In genomic region chrX:16970977-16971376, GRCh38 we compare ENCODE assay signal across 17 cellular contexts. TPM values are rescaled to one million over a fixed set of nuclear protein-coding genes. Genes with fewer than 3 reads are reported as not detected.
A peak's percentile ranks its signal among the peaks of the same experiment; 100 is the strongest.
DNase-seq lines count a peak whose midpoint lies in the region; ATAC-seq and TF ChIP-seq lines count a peak whose summit lies in the region.
"Had no signal": no experiment of that assay in that cellular context is flagged by ENCODE, and none has a peak within 500 bp of the region (broad histone marks: within the 10 kb centered on the region; RNA-seq: fewer than 3 reads in every experiment).

No MANE protein-coding gene starts in this region.

- 58 to 77% (median 66%) methylated on average over 5 of the region's 5 CpGs for WGBS in heart left ventricle, 4 donors

- H3K4me3 Mint-ChIP-seq in activated T-helper 17 cell treated with anti-CD3 and anti-CD28 coated beads, Interleukin-2, amount 50 U/mL, for 72 hours = no peak overlapping the region
- H3K4me3 Mint-ChIP-seq: GM23338, type B pancreatic cell had no signal

- H3K4me3 ChIP-seq in ACC112 (ENCODE audit: low read depth, low read length) (no peak overlapping the region), heart left ventricle (no peak overlapping the region)
- H3K4me3 ChIP-seq: gastrocnemius medialis, GM23338, prostate gland had no signal

- H3K27ac ChIP-seq in ACC112 (ENCODE audit: low read depth, low read length) (peak overlapping the region; percentile 62), heart left ventricle (no peak overlapping the region)
- H3K27ac ChIP-seq: gastrocnemius medialis, prostate gland had no signal

- peak; percentile 23 for ATAC-seq in activated T-helper 17 cell treated with anti-CD3 and anti-CD28 coated beads, Interleukin-2, amount 50 U/mL, for 72 hours (replicated peaks)
- no peak for ATAC-seq in heart left ventricle
- no peak for ATAC-seq in GM21423 (IDR thresholded peaks at IDR 0.05; ENCODE audit: unreplicated experiment)
- ATAC-seq: gastrocnemius medialis, GM23338 had no signal

- no peak for TF ChIP-seq POLR2A in heart left ventricle (IDR thresholded peaks at IDR 0.05)

- no peaks in the 10 kb centered on the region for H3K9me3 Mint-ChIP-seq in activated T-helper 17 cell treated with anti-CD3 and anti-CD28 coated beads, Interleukin-2, amount 50 U/mL, for 72 hours
- H3K9me3 Mint-ChIP-seq: type B pancreatic cell had no signal

- peaks cover 7% of the 10 kb centered on the region for H3K4me1 Mint-ChIP-seq in activated T-helper 17 cell treated with anti-CD3 and anti-CD28 coated beads, Interleukin-2, amount 50 U/mL, for 72 hours
- H3K4me1 Mint-ChIP-seq: GM23338 had no signal

- no peak for TF ChIP-seq CTCF in heart left ventricle (IDR thresholded peaks at IDR 0.05)

- H3K27ac Mint-ChIP-seq in activated T-helper 17 cell treated with anti-CD3 and anti-CD28 coated beads, Interleukin-2, amount 50 U/mL, for 72 hours = no peak overlapping the region
- H3K27ac Mint-ChIP-seq: GM23338, type B pancreatic cell had no signal

- peaks cover 19% of the 10 kb centered on the region for H3K4me1 ChIP-seq in ACC112 (ENCODE audit: control insufficient read depth, insufficient read depth, low read length, unreplicated experiment)
- H3K4me1 ChIP-seq in heart left ventricle = no peaks in the 10 kb centered on the region
- H3K4me1 ChIP-seq: gastrocnemius medialis, prostate gland had no signal

- H3K36me3 Mint-ChIP-seq in activated T-helper 17 cell treated with anti-CD3 and anti-CD28 coated beads, Interleukin-2, amount 50 U/mL, for 72 hours (ENCODE audit: low read depth) = no peaks in the 10 kb centered on the region
- H3K36me3 Mint-ChIP-seq: type B pancreatic cell had no signal

- no peaks in the 10 kb centered on the region for H3K36me3 ChIP-seq in ACC112 (ENCODE audit: insufficient read depth, low read length)
- H3K36me3 ChIP-seq in heart left ventricle = no peaks in the 10 kb centered on the region
- H3K36me3 ChIP-seq: gastrocnemius medialis, prostate gland had no signal

- peaks cover 7% of the 10 kb centered on the region for H3K27me3 Mint-ChIP-seq in activated T-helper 17 cell treated with anti-CD3 and anti-CD28 coated beads, Interleukin-2, amount 50 U/mL, for 72 hours

- H3K27me3 ChIP-seq in ACC112 (ENCODE audit: insufficient read depth, low read length) (no peaks in the 10 kb centered on the region), heart left ventricle (peaks cover 0 to 11% (median 0%) of the 10 kb centered on the region in 9 donors)
- H3K27me3 ChIP-seq: gastrocnemius medialis had no signal

- intact Hi-C loops in heart left ventricle (cut with DNase I) = no loop called here

- H3K9me3 ChIP-seq in heart left ventricle = no peaks in the 10 kb centered on the region
- H3K9me3 ChIP-seq: gastrocnemius medialis, prostate gland had no signal

- H2AFZ ChIP-seq in ACC112 (ENCODE audit: low read length, unreplicated experiment) = no peak overlapping the region
- H2AFZ ChIP-seq: GM23338 had no signal

- H3K79me2 ChIP-seq in ACC112 (ENCODE audit: control insufficient read depth, insufficient read depth, low read length, unreplicated experiment) = no peaks in the 10 kb centered on the region

- peak; percentile 13 for DNase-seq in HS-5 (ENCODE audit: low read depth)
- DNase-seq in foreskin melanocyte = peak; percentile 58
- no peak for DNase-seq in heart left ventricle
- no peak for DNase-seq in effector CD4-positive, alpha-beta T cell
- DNase-seq in NCI-H2171 treated with DMSO at 0.1 percent for 48 hours (lab: John Stamatoyannopoulos, UW) = no peak
- DNase-seq: activated CD8-positive, alpha-beta memory T cell treated with anti-CD3 and anti-CD28 coated beads, Interleukin-2, amount 50 U/mL, for 4 hours; DND-41; gastrocnemius medialis; MM.1S; NCI-H345; stimulated activated CD8-positive, alpha-beta memory T cell treated with anti-CD3 and anti-CD28 coated beads, Interleukin-4, amount 100 ng/mL, for 48 hours had no signal

RNA-seq across cellular contexts. Expression of gene REPS2, which starts 24.5 kb away (rescaled TPM):
- under 1 TPM in 1 of 2 donors, not detected in 1; 0.26 TPM for total RNA-seq in activated T-helper 17 cell treated with anti-CD3 and anti-CD28 coated beads, Interleukin-2, amount 50 U/mL, for 72 hours
- total RNA-seq in heart left ventricle = 10 to 100 TPM in 1 of 9 donors, 1 to 10 TPM in 8; 3.3 to 11.9 (median 6.9) TPM
- polyA plus RNA-seq in heart left ventricle = 1 to 10 TPM in 1 of 2 donors, under 1 TPM in 1; 0.89 to 2.2 TPM

Comparison
In these comparisons a context has a peak if more than half of its experiments do, and no peak if none do; other contexts are left out.
1. DNase-seq: peak in HS-5 (single experiment) and foreskin melanocyte (single experiment); none in heart left ventricle (0 of 5), effector CD4-positive, alpha-beta T cell (single experiment) and NCI-H2171 treated with DMSO at 0.1 percent for 48 hours (single experiment).